In genomic region chr14:104337381-104337780, GRCh38 we compare ENCODE assay signal across 24 cellular contexts.
"Had no signal": no experiment of that assay in that cellular context is flagged by ENCODE, and none has a peak within 500 bp of the region (broad histone marks: within the 10 kb centered on the region; RNA-seq: fewer than 3 reads in every experiment).

No MANE protein-coding gene starts in this region.

- ATAC-seq: foreskin keratinocyte; gastroesophageal sphincter; heart right ventricle; left lung; naive thymus-derived CD4-positive, alpha-beta T cell; stimulated activated memory B cell treated with anti-CD40 and anti-IgM and Interleukin-4, amounts not matched to agents 10 μg/mL and 1 μg/mL and 100 μg/mL, for 72 hours; stimulated activated naive CD8-positive, alpha-beta T cell treated with anti-CD3 and anti-CD28 coated beads, Interleukin-15, Interleukin-2, amounts not matched to agents 100 U/mL and 50 U/mL, for 24 hours had no signal

- H3K9ac ChIP-seq: neural progenitor cell had no signal

- H3K4me3 Mint-ChIP-seq: dendritic cell treated with granulocyte-macrophage colony-stimulating factor and Interleukin-4, amounts not matched to agents 40 ng/mL and 50 ng/mL, for 4 days; naive thymus-derived CD4-positive, alpha-beta T cell; nephron; neural progenitor cell; stimulated activated memory B cell treated with anti-CD40 and anti-IgM and Interleukin-4, amounts not matched to agents 10 μg/mL and 1 μg/mL and 100 μg/mL, for 72 hours had no signal

- H3K9me3 ChIP-seq: prostate gland, thoracic aorta, uterus had no signal

- DNase-seq: effector CD8-positive, alpha-beta T cell; foreskin keratinocyte; heart right ventricle; kidney; left lung; mesenchymal stem cell; midbrain; sigmoid colon; spleen; stimulated activated CD4-positive, alpha-beta T cell treated with anti-CD3 and anti-CD28 coated beads, Interleukin-4, amount 100 ng/mL, for 4 hours; stimulated activated naive CD8-positive, alpha-beta T cell treated with anti-CD3 and anti-CD28 coated beads, Interleukin-15, Interleukin-2, amounts not matched to agents 100 U/mL and 50 U/mL, for 24 hours; upper lobe of left lung; uterus had no signal

- H3K27ac ChIP-seq: esophagus muscularis mucosa, foreskin keratinocyte, gastroesophageal sphincter, heart right ventricle, left lung, neural progenitor cell, prostate gland, right atrium auricular region, sigmoid colon, spleen, thoracic aorta, tibial nerve, upper lobe of left lung, uterus had no signal

- H3K4me1 Mint-ChIP-seq: stimulated activated memory B cell treated with anti-CD40 and anti-IgM and Interleukin-4, amounts not matched to agents 10 μg/mL and 1 μg/mL and 100 μg/mL, for 72 hours had no signal

- H3K4me3 ChIP-seq: esophagus muscularis mucosa, gastroesophageal sphincter, heart right ventricle, left lung, neural progenitor cell, prostate gland, right atrium auricular region, sigmoid colon, spleen, thoracic aorta, tibial nerve, upper lobe of left lung, uterus had no signal

- H3K36me3 Mint-ChIP-seq: neural progenitor cell; stimulated activated memory B cell treated with anti-CD40 and anti-IgM and Interleukin-4, amounts not matched to agents 10 μg/mL and 1 μg/mL and 100 μg/mL, for 72 hours had no signal

- H3K4me1 ChIP-seq: foreskin keratinocyte, gastroesophageal sphincter, left lung, neural progenitor cell, right atrium auricular region, tibial nerve, uterus had no signal

- H3K27me3 ChIP-seq: foreskin keratinocyte, right atrium auricular region, upper lobe of left lung, uterus had no signal

- H3K27ac Mint-ChIP-seq: dendritic cell treated with granulocyte-macrophage colony-stimulating factor and Interleukin-4, amounts not matched to agents 40 ng/mL and 50 ng/mL, for 4 days; naive thymus-derived CD4-positive, alpha-beta T cell; nephron; neural progenitor cell; stimulated activated memory B cell treated with anti-CD40 and anti-IgM and Interleukin-4, amounts not matched to agents 10 μg/mL and 1 μg/mL and 100 μg/mL, for 72 hours had no signal

- H3K36me3 ChIP-seq: esophagus muscularis mucosa, gastroesophageal sphincter, heart right ventricle, left lung, neural progenitor cell, prostate gland, right atrium auricular region, sigmoid colon, spleen, thoracic aorta, tibial nerve, upper lobe of left lung, uterus had no signal
